16 cellular contexts compared by ENCODE assay signal in the genomic region with DNA sequence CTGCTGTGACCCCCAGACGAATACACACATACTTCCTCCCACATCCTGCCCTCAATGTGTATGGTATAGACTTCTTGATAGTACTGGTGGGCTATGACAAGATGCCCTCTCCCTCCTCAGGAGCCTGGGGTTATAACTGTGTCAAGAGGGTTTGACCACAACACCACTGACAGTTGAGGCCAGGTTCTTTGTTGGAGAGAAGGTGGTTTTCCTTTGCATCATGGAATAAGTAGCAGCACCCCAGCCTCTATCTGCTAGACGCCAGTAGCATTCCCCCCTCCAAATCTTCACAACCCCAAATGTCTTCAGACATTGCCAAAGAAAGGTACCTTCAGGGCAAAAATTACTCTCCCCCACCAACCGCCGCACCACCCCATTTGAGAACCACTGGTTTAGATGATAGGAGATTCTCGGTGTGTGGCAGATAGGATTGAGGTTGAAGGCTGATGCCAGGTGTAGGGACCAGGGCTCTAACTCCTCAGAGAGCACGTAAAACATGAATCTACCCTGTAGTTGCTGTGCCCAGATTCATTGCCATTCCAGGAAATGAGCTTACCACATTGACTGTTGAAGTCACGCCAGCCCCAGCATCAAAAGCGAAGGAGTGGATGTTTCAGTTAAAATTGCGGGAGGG. TPM values are rescaled to one million over a fixed set of nuclear protein-coding genes. Genes with fewer than 3 reads are reported as not detected.
DNase-seq lines count a peak whose midpoint lies in the region; ATAC-seq and TF ChIP-seq lines count a peak whose summit lies in the region.
"Had no signal": no experiment of that assay in that cellular context is flagged by ENCODE, and none has a peak within 500 bp of the region (broad histone marks: within the 10 kb centered on the region; RNA-seq: fewer than 3 reads in every experiment).

No MANE protein-coding gene starts in this region.

- H3K27ac ChIP-seq in GM23338 (ENCODE audit: low read depth): no peak overlapping the region
- H3K27ac ChIP-seq: cardiac muscle cell, thoracic aorta had no signal

- TF ChIP-seq CTCF in Loucy (conservative IDR thresholded peaks at IDR 0.05; ENCODE audit: low read length): no peak
- TF ChIP-seq CTCF in GM23338 (conservative IDR thresholded peaks at IDR 0.05; ENCODE audit: low read depth in 2 of 2): no peak

- H3K79me2 ChIP-seq in Loucy (ENCODE audit: insufficient read depth, low read length) (no peaks in the 10 kb centered on the region), GM23338 (replicated peaks; ENCODE audit: insufficient read depth) (no peaks in the 10 kb centered on the region)

- H4K20me1 ChIP-seq in Loucy (ENCODE audit: insufficient read depth, low read length, poor library complexity, severe bottlenecking) (no peaks in the 10 kb centered on the region), GM23338 (replicated peaks; ENCODE audit: insufficient read depth) (no peaks in the 10 kb centered on the region; the same call in 1 of the 2 replicates)

- peak; percentile 73 for DNase-seq in activated CD4-positive, alpha-beta T cell treated with anti-CD3 and anti-CD28 coated beads for 36 hours
- DNase-seq in activated CD4-positive, alpha-beta T cell treated with anti-CD3 and anti-CD28 coated beads for 4 hours: no peak
- peak; percentile 11 to 29 for DNase-seq in stimulated activated CD8-positive, alpha-beta memory T cell treated with anti-CD3 and anti-CD28 coated beads, Interleukin-2, amount 100 ng/mL, for 48 hours (ENCODE audit: low read depth in 2 of 2)
- no peak for DNase-seq in GM23338 (ENCODE audit: low spot score)
- no peak for DNase-seq in D341Med (ENCODE audit: low spot score)
- no peak for DNase-seq in posterior cingulate gyrus
- DNase-seq: 8988T, kidney glomerular epithelial cell, NCI-H1694, NCI-H524 had no signal

- H3K4me1 ChIP-seq in Loucy (ENCODE audit: insufficient read depth, low read length, poor library complexity, severe bottlenecking) (peaks cover 74% of the 10 kb centered on the region), GM23338 (ENCODE audit: insufficient read depth) (no peaks in the 10 kb centered on the region)

- no peaks in the 10 kb centered on the region for H3K36me3 ChIP-seq in Loucy (ENCODE audit: insufficient read depth, low read length)
- H3K36me3 ChIP-seq in GM23338 (ENCODE audit: insufficient read depth): no peaks in the 10 kb centered on the region
- H3K36me3 ChIP-seq: cardiac muscle cell, thoracic aorta had no signal

- H2AFZ ChIP-seq in Loucy (ENCODE audit: low read length) (no peak overlapping the region), GM23338 (no peak overlapping the region)

- H3K4me3 ChIP-seq in Loucy (ENCODE audit: low read length, poor library complexity, severe bottlenecking) (peak overlapping the region; percentile 54), GM23338 (no peak overlapping the region)
- H3K4me3 ChIP-seq: cardiac muscle cell, thoracic aorta had no signal

- H3F3A ChIP-seq in Loucy (ENCODE audit: low read depth): peaks cover 23% of the 10 kb centered on the region
- no peaks in the 10 kb centered on the region for H3F3A ChIP-seq in GM23338 (replicated peaks; ENCODE audit: low read depth)

- H3K9me2 ChIP-seq in Loucy (replicated peaks; ENCODE audit: low read depth, low read length) (no peaks in the 10 kb centered on the region), GM23338 (ENCODE audit: insufficient read depth) (no peaks in the 10 kb centered on the region; the same call in 1 of the 2 replicates)

- H3K4me2 ChIP-seq in Loucy (ENCODE audit: low read depth, low read length, poor library complexity, severe bottlenecking) (peak overlapping the region; percentile 67), GM23338 (no peak overlapping the region)

- H3K4me3 Mint-ChIP-seq in activated CD4-positive, alpha-beta T cell treated with anti-CD3 and anti-CD28 coated beads for 36 hours: no peak overlapping the region
- H3K4me3 Mint-ChIP-seq in activated T-helper 17 cell treated with anti-CD3 and anti-CD28 coated beads, Interleukin-2, amount 50 U/mL, for 72 hours: peak overlapping the region; percentile 78
- H3K4me3 Mint-ChIP-seq in GM23338: no peak overlapping the region
- H3K4me3 Mint-ChIP-seq: IgD-negative memory B cell had no signal

- peak overlapping the region; percentile 59 for H3K9ac ChIP-seq in Loucy (ENCODE audit: low read depth, low read length, poor library complexity, severe bottlenecking)

- POLR2A ChIA-PET in activated CD4-positive, alpha-beta T cell treated with anti-CD3 and anti-CD28 coated beads for 36 hours (lab: Charles Lee): no interaction called here

- peaks cover 33% of the 10 kb centered on the region for H3K4me1 Mint-ChIP-seq in activated CD4-positive, alpha-beta T cell treated with anti-CD3 and anti-CD28 coated beads for 36 hours
- H3K4me1 Mint-ChIP-seq in activated T-helper 17 cell treated with anti-CD3 and anti-CD28 coated beads, Interleukin-2, amount 50 U/mL, for 72 hours: peaks cover 12% of the 10 kb centered on the region
- no peaks in the 10 kb centered on the region; the same call in 2 of the 3 replicates for H3K4me1 Mint-ChIP-seq in GM23338

- H3K9me3 ChIP-seq in Loucy (ENCODE audit: insufficient read depth, low read depth, low read length): peaks cover 7% of the 10 kb centered on the region; the same call in 1 of the 2 replicates
- H3K9me3 ChIP-seq: thoracic aorta had no signal

- intact Hi-C loops in activated CD4-positive, alpha-beta T cell treated with anti-CD3 and anti-CD28 coated beads for 36 hours (cut with DNase I, micrococcal nuclease): loop anchor here in 1 of 2 experiments (1.0 kb wide), 1 partner anchor 10 kb away; no protein-coding TSS in a partner anchor
- intact Hi-C loops in posterior cingulate gyrus (cut with DNase I): no loop called here

- H3K27ac Mint-ChIP-seq in activated CD4-positive, alpha-beta T cell treated with anti-CD3 and anti-CD28 coated beads for 36 hours: peak overlapping the region; percentile 80
- peak overlapping the region; percentile 98 for H3K27ac Mint-ChIP-seq in activated T-helper 17 cell treated with anti-CD3 and anti-CD28 coated beads, Interleukin-2, amount 50 U/mL, for 72 hours
- no peak overlapping the region for H3K27ac Mint-ChIP-seq in GM23338

- H3K27me3 Mint-ChIP-seq in activated CD4-positive, alpha-beta T cell treated with anti-CD3 and anti-CD28 coated beads for 36 hours: peaks cover 5% of the 10 kb centered on the region
- H3K27me3 Mint-ChIP-seq in activated T-helper 17 cell treated with anti-CD3 and anti-CD28 coated beads, Interleukin-2, amount 50 U/mL, for 72 hours: peaks cover 4% of the 10 kb centered on the region
- peaks cover 4% of the 10 kb centered on the region for H3K27me3 Mint-ChIP-seq in GM23338 (ENCODE audit: insufficient read depth, low read depth, poor library complexity)

- peak; percentile 87 for ATAC-seq in activated CD4-positive, alpha-beta T cell treated with anti-CD3 and anti-CD28 coated beads for 36 hours
- peak; percentile 86 for ATAC-seq in activated T-helper 17 cell treated with anti-CD3 and anti-CD28 coated beads, Interleukin-2, amount 50 U/mL, for 72 hours (replicated peaks)
- no peak for ATAC-seq in GM23338

- no peaks in the 10 kb centered on the region for H3K27me3 ChIP-seq in Loucy (ENCODE audit: insufficient read depth, low read length, poor library complexity, severe bottlenecking)
- no peaks in the 10 kb centered on the region for H3K27me3 ChIP-seq in GM23338 (ENCODE audit: insufficient read depth)
- H3K27me3 ChIP-seq: cardiac muscle cell had no signal

- CTCF ChIA-PET in activated CD4-positive, alpha-beta T cell treated with anti-CD3 and anti-CD28 coated beads for 36 hours (lab: Charles Lee): interaction anchor here (0.6 to 1.2 kb wide), 3 partner anchors 9 to 26 kb away, joined by 3 to 5 read pairs (median 4); no protein-coding TSS in a partner anchor

- H3K9me3 Mint-ChIP-seq in activated CD4-positive, alpha-beta T cell treated with anti-CD3 and anti-CD28 coated beads for 36 hours (ENCODE audit: low read depth): no peaks in the 10 kb centered on the region
- no peaks in the 10 kb centered on the region for H3K9me3 Mint-ChIP-seq in activated T-helper 17 cell treated with anti-CD3 and anti-CD28 coated beads, Interleukin-2, amount 50 U/mL, for 72 hours
- H3K9me3 Mint-ChIP-seq in GM23338: no peaks in the 10 kb centered on the region; the same call in 2 of the 3 replicates
- H3K9me3 Mint-ChIP-seq: IgD-negative memory B cell had no signal

- no peaks in the 10 kb centered on the region for H3K36me3 Mint-ChIP-seq in activated CD4-positive, alpha-beta T cell treated with anti-CD3 and anti-CD28 coated beads for 36 hours (ENCODE audit: low read depth)
- no peaks in the 10 kb centered on the region for H3K36me3 Mint-ChIP-seq in activated T-helper 17 cell treated with anti-CD3 and anti-CD28 coated beads, Interleukin-2, amount 50 U/mL, for 72 hours (ENCODE audit: low read depth)
- H3K36me3 Mint-ChIP-seq in GM23338 (ENCODE audit: low read depth): no peaks in the 10 kb centered on the region

TF ChIP-seq in GM23338, 12 proteins besides CTCF, POLR2A, EP300 and RAD21:
- TF ChIP-seq EZH2 (IDR thresholded peaks at IDR 0.05; ENCODE audit: low read depth, unreplicated experiment) (no peak), NANOG (IDR thresholded peaks at IDR 0.05; ENCODE audit: borderline replicate concordance) (no peak)

RNA-seq across cellular contexts. Expression of a gene that starts 5.5 kb away (rescaled TPM):
- under 1 TPM; 0.53 to 0.58 TPM for total RNA-seq in activated CD4-positive, alpha-beta T cell treated with anti-CD3 and anti-CD28 coated beads for 36 hours
- 1 to 10 TPM; 2.3 to 4.3 TPM for total RNA-seq in activated T-helper 17 cell treated with anti-CD3 and anti-CD28 coated beads, Interleukin-2, amount 50 U/mL, for 72 hours
- 0.27 and 0.45 TPM in 2 replicates for total RNA-seq in GM23338 (2014; rRNA removed; shearing (Covaris generic))
- 0.36 and 0.82 TPM in 2 replicates for polyA plus RNA-seq in GM23338 (2016; fragmentation: Nextera tagmentation; extraction: Ambion mirVana)
- total RNA-seq: pulmonary artery endothelial cell had no signal
- polyA plus RNA-seq: IgD-negative memory B cell had no signal

Comparison
In these comparisons a context has a peak if more than half of its experiments do, and no peak if none do; other contexts are left out.
1. DNase-seq: peak in activated CD4-positive, alpha-beta T cell treated with anti-CD3 and anti-CD28 coated beads for 36 hours (single experiment) and stimulated activated CD8-positive, alpha-beta memory T cell treated with anti-CD3 and anti-CD28 coated beads, Interleukin-2, amount 100 ng/mL, for 48 hours (2 of 2); none in activated CD4-positive, alpha-beta T cell treated with anti-CD3 and anti-CD28 coated beads for 4 hours (0 of 2), GM23338 (single experiment), D341Med (single experiment) and posterior cingulate gyrus (0 of 10).